In the genomic region with DNA sequence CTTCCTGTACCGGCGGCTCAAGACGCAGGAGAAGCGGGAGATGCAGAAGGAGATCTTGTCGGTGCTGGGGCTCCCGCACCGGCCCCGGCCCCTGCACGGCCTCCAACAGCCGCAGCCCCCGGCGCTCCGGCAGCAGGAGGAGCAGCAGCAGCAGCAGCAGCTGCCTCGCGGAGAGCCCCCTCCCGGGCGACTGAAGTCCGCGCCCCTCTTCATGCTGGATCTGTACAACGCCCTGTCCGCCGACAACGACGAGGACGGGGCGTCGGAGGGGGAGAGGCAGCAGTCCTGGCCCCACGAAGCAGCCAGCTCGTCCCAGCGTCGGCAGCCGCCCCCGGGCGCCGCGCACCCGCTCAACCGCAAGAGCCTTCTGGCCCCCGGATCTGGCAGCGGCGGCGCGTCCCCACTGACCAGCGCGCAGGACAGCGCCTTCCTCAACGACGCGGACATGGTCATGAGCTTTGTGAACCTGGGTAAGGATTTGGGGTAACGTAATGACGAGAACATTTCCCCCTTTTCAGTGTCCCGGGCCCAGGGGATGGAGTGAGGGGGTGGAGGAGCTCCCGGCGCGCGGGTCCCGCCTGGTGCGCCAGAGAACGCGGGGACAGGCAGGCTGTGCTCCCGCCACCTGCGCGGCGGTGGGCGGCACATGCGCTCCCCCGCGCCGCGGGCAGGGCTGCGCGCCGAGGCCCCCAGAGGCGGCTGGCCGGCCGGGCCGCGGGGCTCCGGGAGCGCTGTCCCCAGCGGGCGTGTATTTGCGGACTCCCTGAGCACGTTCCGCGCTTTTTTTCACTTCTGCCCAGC, we compare ENCODE assay signal across 8 cellular contexts. TPM values are rescaled to one million over a fixed set of nuclear protein-coding genes. Genes with fewer than 3 reads are reported as not detected.
DNase-seq lines count a peak whose midpoint lies in the region; ATAC-seq and TF ChIP-seq lines count a peak whose summit lies in the region.

No MANE protein-coding gene starts in this region.

- CTCF ChIA-PET in CD8-positive, alpha-beta T cell (lab: Charles Lee) = interaction anchor here (0.7 kb wide), 1 partner anchor 491 kb away, joined by 3 read pairs; no protein-coding TSS in a partner anchor
- CTCF ChIA-PET in activated CD8-positive, alpha-beta T cell treated with anti-CD3 and anti-CD28 coated beads, Interleukin-2, amount 10 ng/mL, durations not matched to agents 7 days and 5 days (lab: Charles Lee) = interaction anchor here (1.3 to 6.4 kb wide), 2 partner anchors 116 to 331 kb away, joined by 3 to 63 read pairs; no protein-coding TSS in a partner anchor

- no peaks in the 10 kb centered on the region for H3K9me3 Mint-ChIP-seq in CD8-positive, alpha-beta T cell
- H3K9me3 Mint-ChIP-seq in activated CD8-positive, alpha-beta T cell treated with anti-CD3 and anti-CD28 coated beads, Interleukin-2, amount 10 ng/mL, durations not matched to agents 7 days and 5 days (ENCODE audit: insufficient read depth) = no peaks in the 10 kb centered on the region

- H3K4me3 ChIP-seq in CD8-positive, alpha-beta T cell (ENCODE audit: low read depth, low read length) = peak overlapping the region; percentile 19
- H3K4me3 ChIP-seq in right atrium auricular region (peak overlapping the region; percentile 41 to 65), skin epidermis (peak overlapping the region; percentile 24 to 62 (median 43))

- peaks cover 10% of the 10 kb centered on the region for H3K4me1 ChIP-seq in CD8-positive, alpha-beta T cell (ENCODE audit: insufficient read depth, low read length)
- H3K4me1 ChIP-seq in right atrium auricular region = peaks cover 0 to 40% of the 10 kb centered on the region in 2 donors

- no peak for ATAC-seq in CD8-positive, alpha-beta T cell
- ATAC-seq in GM21515 (IDR thresholded peaks at IDR 0.05; ENCODE audit: unreplicated experiment) (peak; percentile 8), GM21526 (IDR thresholded peaks at IDR 0.05; ENCODE audit: low FRiP score, unreplicated experiment) (no peak), sciatic nerve (no peak)
- no peak for ATAC-seq in activated CD8-positive, alpha-beta T cell treated with anti-CD3 and anti-CD28 coated beads, Interleukin-2, amount 10 ng/mL, durations not matched to agents 7 days and 5 days

- H3K4me3 Mint-ChIP-seq in CD8-positive, alpha-beta T cell = peak overlapping the region; percentile 64
- H3K4me3 Mint-ChIP-seq in activated CD8-positive, alpha-beta T cell treated with anti-CD3 and anti-CD28 coated beads, Interleukin-2, amount 10 ng/mL, durations not matched to agents 7 days and 5 days = no peak overlapping the region

- intact Hi-C loops in CD8-positive, alpha-beta T cell (cut with DNase I, micrococcal nuclease) = no loop called here
- intact Hi-C loops in sciatic nerve (cut with DNase I) = no loop called here

- POLR2A ChIA-PET in CD8-positive, alpha-beta T cell (lab: Charles Lee) = no interaction called here
- POLR2A ChIA-PET in activated CD8-positive, alpha-beta T cell treated with anti-CD3 and anti-CD28 coated beads, Interleukin-2, amount 10 ng/mL, durations not matched to agents 7 days and 5 days (lab: Charles Lee) = no interaction called here

- TF ChIP-seq CTCF in CD8-positive, alpha-beta T cell (IDR thresholded peaks at IDR 0.05) = no peak
- TF ChIP-seq CTCF in right atrium auricular region (IDR thresholded peaks at IDR 0.05) = no peak

- H3K9me3 ChIP-seq in CD8-positive, alpha-beta T cell (ENCODE audit: low read length) = no peaks in the 10 kb centered on the region
- no peaks in the 10 kb centered on the region for H3K9me3 ChIP-seq in right atrium auricular region

- peaks cover 28% of the 10 kb centered on the region for H3K27me3 ChIP-seq in CD8-positive, alpha-beta T cell (ENCODE audit: insufficient read depth, low read length)
- H3K27me3 ChIP-seq in right atrium auricular region = peaks cover 9 to 12% of the 10 kb centered on the region in 2 donors

- no peaks in the 10 kb centered on the region for H3K36me3 ChIP-seq in CD8-positive, alpha-beta T cell (ENCODE audit: insufficient read depth, low read length)
- no peaks in the 10 kb centered on the region for H3K36me3 ChIP-seq in right atrium auricular region

- peaks cover 20% of the 10 kb centered on the region for H3K4me1 Mint-ChIP-seq in CD8-positive, alpha-beta T cell (ENCODE audit: low read depth)
- H3K4me1 Mint-ChIP-seq in activated CD8-positive, alpha-beta T cell treated with anti-CD3 and anti-CD28 coated beads, Interleukin-2, amount 10 ng/mL, durations not matched to agents 7 days and 5 days (ENCODE audit: low read depth) = peaks cover 23% of the 10 kb centered on the region

- peaks cover 60% of the 10 kb centered on the region for H3K27me3 Mint-ChIP-seq in CD8-positive, alpha-beta T cell (ENCODE audit: low read depth)
- peaks cover 71% of the 10 kb centered on the region for H3K27me3 Mint-ChIP-seq in activated CD8-positive, alpha-beta T cell treated with anti-CD3 and anti-CD28 coated beads, Interleukin-2, amount 10 ng/mL, durations not matched to agents 7 days and 5 days (ENCODE audit: low read depth)

- H3K27ac Mint-ChIP-seq in CD8-positive, alpha-beta T cell = no peak overlapping the region
- H3K27ac Mint-ChIP-seq in activated CD8-positive, alpha-beta T cell treated with anti-CD3 and anti-CD28 coated beads, Interleukin-2, amount 10 ng/mL, durations not matched to agents 7 days and 5 days = no peak overlapping the region

- no peak overlapping the region for H3K27ac ChIP-seq in CD8-positive, alpha-beta T cell (ENCODE audit: low read depth, low read length)
- no peak overlapping the region for H3K27ac ChIP-seq in right atrium auricular region
- H3K27ac ChIP-seq in skin epidermis = no peak overlapping the region

- no peaks in the 10 kb centered on the region for H3K36me3 Mint-ChIP-seq in CD8-positive, alpha-beta T cell
- H3K36me3 Mint-ChIP-seq in activated CD8-positive, alpha-beta T cell treated with anti-CD3 and anti-CD28 coated beads, Interleukin-2, amount 10 ng/mL, durations not matched to agents 7 days and 5 days (ENCODE audit: low read depth) = no peaks in the 10 kb centered on the region

- DNase-seq in CD8-positive, alpha-beta T cell = no peak
- DNase-seq in activated CD8-positive, alpha-beta T cell treated with anti-CD3 and anti-CD28 coated beads, Interleukin-2, amount 10 ng/mL, durations not matched to agents 7 days and 5 days = peak; percentile 23
- DNase-seq in right atrium auricular region (ENCODE audit: low spot score) (no peak), sciatic nerve (ENCODE audit: low spot score) (no peak), C1 segment of cervical spinal cord (lab: John Stamatoyannopoulos, UW) (no peak)

RNA-seq across cellular contexts. Expression of a gene that starts 1.5 kb away (rescaled TPM):
- not detected for total RNA-seq in CD8-positive, alpha-beta T cell
- not detected for total RNA-seq in activated CD8-positive, alpha-beta T cell treated with anti-CD3 and anti-CD28 coated beads, Interleukin-2, amount 10 ng/mL, durations not matched to agents 7 days and 5 days
- total RNA-seq in right atrium auricular region (10 to 100 TPM; 10.4 to 19.1 TPM), sciatic nerve (9.0 TPM)
